Comparison of ENCODE assay signal across 8 cellular contexts in genomic region chr11:93921695-93922468, GRCh38.
DNase-seq lines count a peak whose midpoint lies in the region; TF ChIP-seq lines count a peak whose summit lies in the region.

No MANE protein-coding gene starts in this region.

- H3K4me1 Mint-ChIP-seq in HFFc6 (ENCODE audit: low read depth): peaks cover 5% of the 10 kb centered on the region; the same call in 1 of the 2 replicates

- no peak for TF ChIP-seq POLR2A in suprapubic skin (IDR thresholded peaks at IDR 0.05)

- H3K27me3 ChIP-seq in suprapubic skin: no peaks in the 10 kb centered on the region

- no peak overlapping the region for H3K4me3 Mint-ChIP-seq in HFFc6

- no peak overlapping the region for H3K27ac Mint-ChIP-seq in HFFc6

- TF ChIP-seq CTCF in HFFc6 (IDR thresholded peaks at IDR 0.05) (peak; percentile 87), fibroblast of the aortic adventitia (IDR thresholded peaks at IDR 0.05; ENCODE audit: insufficient read depth, low read length) (peak; percentile 91), suprapubic skin (IDR thresholded peaks at IDR 0.05) (peak in 1 of 2 donors; percentile 40)

- 26% methylated on average over 7 of the region's 7 CpGs for WGBS in suprapubic skin

- no peaks in the 10 kb centered on the region for H3K4me1 ChIP-seq in suprapubic skin

- no peaks in the 10 kb centered on the region for H3K36me3 Mint-ChIP-seq in HFFc6 (ENCODE audit: low read depth)

- H3K9me3 Mint-ChIP-seq in HFFc6: peaks cover 7% of the 10 kb centered on the region

- H3K27ac ChIP-seq in suprapubic skin: no peak overlapping the region

- H3K36me3 ChIP-seq in suprapubic skin: no peaks in the 10 kb centered on the region

- TF ChIP-seq EP300 in suprapubic skin (IDR thresholded peaks at IDR 0.05): no peak

- peaks cover 12% of the 10 kb centered on the region; the same call in 1 of the 2 replicates for H3K27me3 Mint-ChIP-seq in HFFc6 (ENCODE audit: insufficient read depth)

- H3K9me3 ChIP-seq in suprapubic skin: no peaks in the 10 kb centered on the region

- peak; percentile 7 to 12 for DNase-seq in stimulated activated CD4-positive, alpha-beta T cell treated with anti-CD3 and anti-CD28 coated beads, Interleukin-2, amount 100 ng/mL, for 48 hours
- DNase-seq in stimulated activated CD4-positive, alpha-beta T cell treated with anti-CD3 and anti-CD28 coated beads, Interleukin-12 subunit alpha, Interleukin-12 subunit beta, amount 100 ng/mL, for 4 hours: no peak
- DNase-seq in HFFc6 (peak; percentile 68), NCI-H128 (lab: John Stamatoyannopoulos, UW; ENCODE audit: unreplicated experiment) (peak; percentile 50), SW 1271 (lab: John Stamatoyannopoulos, UW) (peak; percentile 34 to 80), fibroblast of the aortic adventitia (ENCODE audit: low read depth) (peak; percentile 85), suprapubic skin (ENCODE audit: low spot score in 2 of 2) (no peak)
- peak; percentile 9 for DNase-seq in stimulated activated CD4-positive, alpha-beta T cell treated with anti-CD3 and anti-CD28 coated beads, Interleukin-4, amount 100 ng/mL, for 24 hours

- H3K4me3 ChIP-seq in fibroblast of the aortic adventitia (ENCODE audit: low read depth, low read length): no peak overlapping the region
- H3K4me3 ChIP-seq in suprapubic skin: no peak overlapping the region

Comparison
In these comparisons a context has a peak if more than half of its experiments do, and no peak if none do; other contexts are left out.
1. DNase-seq: peak in stimulated activated CD4-positive, alpha-beta T cell treated with anti-CD3 and anti-CD28 coated beads, Interleukin-2, amount 100 ng/mL, for 48 hours (2 of 2), HFFc6 (single experiment), NCI-H128 (single experiment), SW 1271 (2 of 2), fibroblast of the aortic adventitia (single experiment) and stimulated activated CD4-positive, alpha-beta T cell treated with anti-CD3 and anti-CD28 coated beads, Interleukin-4, amount 100 ng/mL, for 24 hours (single experiment); none in stimulated activated CD4-positive, alpha-beta T cell treated with anti-CD3 and anti-CD28 coated beads, Interleukin-12 subunit alpha, Interleukin-12 subunit beta, amount 100 ng/mL, for 4 hours (single experiment) and suprapubic skin (0 of 2).